ENCODE assay signal across 1 cellular context in the genomic region with DNA sequence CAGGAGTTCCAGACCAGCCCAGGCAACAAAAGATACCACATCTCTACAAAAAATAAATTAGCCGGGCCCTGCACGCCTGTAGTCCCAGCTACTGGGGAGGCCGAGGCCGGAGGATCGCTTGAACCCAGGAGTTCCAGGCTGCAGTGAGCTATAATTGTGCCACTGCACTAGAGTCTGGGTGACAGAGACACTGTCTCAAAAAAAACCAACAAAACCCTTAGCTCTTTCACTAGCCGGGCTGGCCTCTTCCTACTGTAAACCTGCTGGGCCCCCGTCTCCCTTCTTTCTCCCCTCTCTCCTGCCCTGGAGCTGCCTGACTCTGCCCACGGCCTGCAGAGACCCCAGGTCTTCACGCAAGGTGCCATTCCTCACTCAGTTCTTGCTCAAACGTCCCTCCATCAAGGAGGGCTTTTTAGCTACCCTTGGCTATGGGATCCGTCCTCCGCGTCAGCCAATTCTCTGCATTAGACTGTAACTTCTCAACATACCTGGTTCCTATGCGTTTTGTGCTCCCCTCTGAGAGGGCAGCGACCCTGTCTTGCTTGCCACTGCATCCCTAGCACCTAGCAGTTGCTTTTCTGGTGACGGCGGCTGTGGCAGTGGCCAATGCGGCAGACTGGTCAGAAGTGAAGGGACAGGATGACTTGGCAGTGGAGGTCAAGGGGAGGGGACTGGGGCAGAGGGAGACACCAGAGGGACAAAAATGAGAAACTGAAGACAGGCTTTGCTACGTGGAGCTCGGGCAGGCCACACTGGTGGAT.
TF ChIP-seq lines count a peak whose summit lies in the region.

No MANE protein-coding gene starts in this region.

TF ChIP-seq in H1, 55 proteins besides CTCF, POLR2A, EP300 and RAD21:
- TF ChIP-seq TAF1 (IDR thresholded peaks at IDR 0.05; ENCODE audit: low read depth, low read length) (no peak), EZH2 (IDR thresholded peaks at IDR 0.05; ENCODE audit: low read depth, low read length, severe bottlenecking) (peak; percentile 5)
TF ChIP-seq in H1: peak in this region for 1.
